ENCODE assay signal across 8 cellular contexts in genomic region chr11:88543902-88544655, GRCh38.
A peak's percentile ranks its signal among the peaks of the same experiment; 100 is the strongest.
DNase-seq lines count a peak whose midpoint lies in the region; ATAC-seq, FAIRE-seq and TF ChIP-seq lines count a peak whose summit lies in the region.

No MANE protein-coding gene starts in this region.

- TF ChIP-seq CTCF in WI38 (IDR thresholded peaks at IDR 0.05; ENCODE audit: low read depth, low read length), result peak; percentile 95
- peak; percentile 93 for TF ChIP-seq CTCF in bronchial epithelial cell (IDR thresholded peaks at IDR 0.05; ENCODE audit: insufficient read depth, low read length, severe bottlenecking)
- peak; percentile 99 for TF ChIP-seq CTCF in kidney epithelial cell (IDR thresholded peaks at IDR 0.05; ENCODE audit: insufficient read depth, low read length, poor library complexity, severe bottlenecking)

- no peaks in the 10 kb centered on the region for H3K27me3 ChIP-seq in bronchial epithelial cell (ENCODE audit: control insufficient read depth, insufficient read depth, low read length)
- H3K27me3 ChIP-seq in kidney epithelial cell (ENCODE audit: control insufficient read depth, insufficient read depth, low read length), result no peaks in the 10 kb centered on the region

- H3K4me3 ChIP-seq in WI38 (ENCODE audit: low read depth, low read length), result no peak overlapping the region
- H3K4me3 ChIP-seq in bronchial epithelial cell (ENCODE audit: low read depth, low read length), result no peak overlapping the region
- no peak overlapping the region for H3K4me3 ChIP-seq in kidney epithelial cell (ENCODE audit: low read depth, low read length)

- DNase-seq in NCI-H2029 treated with DMSO at 0.1 percent for 48 hours (lab: John Stamatoyannopoulos, UW) (peak; percentile 55), bronchial epithelial cell (ENCODE audit: low read depth) (peak; percentile 82), kidney epithelial cell (ENCODE audit: low read depth) (peak; percentile 59)
- DNase-seq in stimulated activated CD4-positive, alpha-beta T cell treated with anti-CD3 and anti-CD28 coated beads, Interleukin-2, amount 100 ng/mL, for 4 hours (ENCODE audit: low read depth), result peak; percentile 63

- ATAC-seq in GM18502 (IDR thresholded peaks at IDR 0.05; ENCODE audit: poor library complexity, unreplicated experiment) (peak; percentile 99), HG02943 (IDR thresholded peaks at IDR 0.05; ENCODE audit: low read depth, unreplicated experiment) (peak; percentile 99)

- no peaks in the 10 kb centered on the region for H3K36me3 ChIP-seq in bronchial epithelial cell (ENCODE audit: control insufficient read depth, insufficient read depth, low read length)
- no peaks in the 10 kb centered on the region for H3K36me3 ChIP-seq in kidney epithelial cell (ENCODE audit: control insufficient read depth, insufficient read depth, low read length)

- FAIRE-seq in A204.1 (lab: Jason Lieb, UNC) (peak; percentile 6), bronchial epithelial cell (lab: Jason Lieb, UNC) (peak; percentile 83)
